ENCODE assay signal across 1 cellular context in genomic region chr11:43880640-43881159, GRCh38.
A peak's percentile ranks its signal among the peaks of the same experiment; 100 is the strongest.
TF ChIP-seq lines count a peak whose summit lies in the region.

TSS of gene ALKBH3 (plus strand) at chr11:43880831. CDS start at chr11:43882653, 1,822 bp downstream.

TF ChIP-seq in HCT116, 20 proteins besides CTCF, POLR2A, EP300 and RAD21 (continued from another document):
- TF ChIP-seq REST (IDR thresholded peaks at IDR 0.05; ENCODE audit: low read depth), result no peak
- TF ChIP-seq JUND (IDR thresholded peaks at IDR 0.05), result no peak
- TF ChIP-seq ZNF274 (IDR thresholded peaks at IDR 0.05; ENCODE audit: low read depth, low read length), result no peak
- peak; percentile 67; the same call in 1 of the 2 replicates for TF ChIP-seq POLR2AphosphoS5 (IDR thresholded peaks at IDR 0.05; ENCODE audit: low read depth, low read length)
- no peak for TF ChIP-seq EZH2 (IDR thresholded peaks at IDR 0.05)
- peak; percentile 9 for TF ChIP-seq YY1 (IDR thresholded peaks at IDR 0.05; ENCODE audit: extremely low read depth, insufficient replicate concordance, low read depth, low read length)
- no peak for TF ChIP-seq EZH2phosphoT487 (IDR thresholded peaks at IDR 0.05; ENCODE audit: borderline replicate concordance)
- no peak for TF ChIP-seq ZBTB33 (IDR thresholded peaks at IDR 0.05; ENCODE audit: extremely low read depth, insufficient replicate concordance, low read length)
- peak; percentile 89 for TF ChIP-seq ZFX (IDR thresholded peaks at IDR 0.05)
- peak; percentile 53 for TF ChIP-seq ELF1 (IDR thresholded peaks at IDR 0.05; ENCODE audit: borderline replicate concordance, low read depth)
- TF ChIP-seq, protein P1, sequence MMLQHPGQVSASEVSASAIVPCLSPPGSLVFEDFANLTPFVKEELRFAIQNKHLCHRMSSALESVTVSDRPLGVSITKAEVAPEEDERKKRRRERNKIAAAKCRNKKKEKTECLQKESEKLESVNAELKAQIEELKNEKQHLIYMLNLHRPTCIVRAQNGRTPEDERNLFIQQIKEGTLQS (IDR thresholded peaks at IDR 0.05), result no peak
